11 cellular contexts compared by ENCODE assay signal in genomic region chr22:46051646-46052045, GRCh38.
DNase-seq lines count a peak whose midpoint lies in the region; ATAC-seq and TF ChIP-seq lines count a peak whose summit lies in the region.
"Had no signal": no experiment of that assay in that cellular context is flagged by ENCODE, and none has a peak within 500 bp of the region (broad histone marks: within the 10 kb centered on the region; RNA-seq: fewer than 3 reads in every experiment).

No MANE protein-coding gene starts in this region.

- TF ChIP-seq CTCF in HFFc6 (IDR thresholded peaks at IDR 0.05) (no peak), spleen (IDR thresholded peaks at IDR 0.05 in 8 of 11, conservative IDR thresholded peaks at IDR 0.05 in 3 of 11) (no peak), foreskin fibroblast (IDR thresholded peaks at IDR 0.05; ENCODE audit: low read depth, low read length) (no peak)

- no peaks in the 10 kb centered on the region; the same call in 1 of the 2 replicates for H3K36me3 Mint-ChIP-seq in HFFc6 (ENCODE audit: low read depth)
- H3K36me3 Mint-ChIP-seq in activated T-helper 17 cell treated with anti-CD3 and anti-CD28 coated beads, Interleukin-2, amount 50 U/mL, for 72 hours (ENCODE audit: low read depth) = peaks cover 13% of the 10 kb centered on the region

- no peaks in the 10 kb centered on the region for H3K9me3 ChIP-seq in spleen

- DNase-seq in HFFc6 = no peak
- peak; percentile 65 for DNase-seq in spleen
- no peak for DNase-seq in foreskin fibroblast
- DNase-seq in activated T-cell treated with anti-CD3 and anti-CD28 coated beads, Interleukin-2, amount 50 U/mL, for 48 hours = no peak
- DNase-seq in GM19238 (ENCODE audit: insufficient read length, low spot score) = no peak
- DNase-seq: KG1; stimulated activated CD4-positive, alpha-beta T cell treated with anti-CD3 and anti-CD28 coated beads, Interleukin-4, amount 100 ng/mL, for 1 hour had no signal

- peaks cover 36 to 97% (median 90%) of the 10 kb centered on the region in 6 donors for H3K4me1 ChIP-seq in spleen

- H3K9me3 Mint-ChIP-seq in HFFc6 = no peaks in the 10 kb centered on the region
- H3K9me3 Mint-ChIP-seq in activated T-helper 17 cell treated with anti-CD3 and anti-CD28 coated beads, Interleukin-2, amount 50 U/mL, for 72 hours = no peaks in the 10 kb centered on the region

- WGBS in spleen, 5 donors = 80 to 94% (median 91%) methylated on average over 8 of the region's 8 CpGs

- H3K27ac ChIP-seq in layer of hippocampus (ENCODE audit: low read depth, low read length) (peak overlapping the region; percentile 99), spleen (peak overlapping the region; percentile 97 to 99 (median 98))

- H3K4me1 Mint-ChIP-seq in HFFc6 (ENCODE audit: low read depth) = peaks cover 45% of the 10 kb centered on the region
- peaks cover 8% of the 10 kb centered on the region for H3K4me1 Mint-ChIP-seq in activated T-helper 17 cell treated with anti-CD3 and anti-CD28 coated beads, Interleukin-2, amount 50 U/mL, for 72 hours

- no peak for ATAC-seq in activated T-helper 17 cell treated with anti-CD3 and anti-CD28 coated beads, Interleukin-2, amount 50 U/mL, for 72 hours (replicated peaks)
- no peak for ATAC-seq in GM19035 (IDR thresholded peaks at IDR 0.05; ENCODE audit: unreplicated experiment)
- ATAC-seq: activated CD4-positive, CD25-positive, alpha-beta regulatory T cell treated with anti-CD3 and anti-CD28 coated beads, Interleukin-2, amount 50 U/mL, for 24 hours had no signal

- TF ChIP-seq POLR2A in spleen (IDR thresholded peaks at IDR 0.05) = no peak

- H3K27ac Mint-ChIP-seq in HFFc6 = peak overlapping the region; percentile 91
- H3K27ac Mint-ChIP-seq in activated T-helper 17 cell treated with anti-CD3 and anti-CD28 coated beads, Interleukin-2, amount 50 U/mL, for 72 hours = peak overlapping the region; percentile 97

- peaks cover 3% of the 10 kb centered on the region for H3K27me3 Mint-ChIP-seq in HFFc6 (ENCODE audit: insufficient read depth)
- H3K27me3 Mint-ChIP-seq in activated T-helper 17 cell treated with anti-CD3 and anti-CD28 coated beads, Interleukin-2, amount 50 U/mL, for 72 hours = no peaks in the 10 kb centered on the region

- intact Hi-C loops in spleen (cut with DNase I; ENCODE audit: low total_unique reads) = no loop called here

- no peak overlapping the region for H3K4me3 Mint-ChIP-seq in HFFc6
- H3K4me3 Mint-ChIP-seq in activated T-helper 17 cell treated with anti-CD3 and anti-CD28 coated beads, Interleukin-2, amount 50 U/mL, for 72 hours = peak overlapping the region; percentile 95

- H3K4me3 ChIP-seq in spleen (no peak overlapping the region), foreskin fibroblast (ENCODE audit: low read depth in 1 of 2, low read length in 2 of 2) (no peak overlapping the region)

- H3K27me3 ChIP-seq in layer of hippocampus (ENCODE audit: control insufficient read depth, insufficient read depth, low read length) = no peaks in the 10 kb centered on the region
- no peaks in the 10 kb centered on the region for H3K27me3 ChIP-seq in spleen (replicated peaks in 1 of 7)

- no peaks in the 10 kb centered on the region for H3K36me3 ChIP-seq in spleen
